Comparison of ENCODE assay signal across 7 cellular contexts in the genomic region with DNA sequence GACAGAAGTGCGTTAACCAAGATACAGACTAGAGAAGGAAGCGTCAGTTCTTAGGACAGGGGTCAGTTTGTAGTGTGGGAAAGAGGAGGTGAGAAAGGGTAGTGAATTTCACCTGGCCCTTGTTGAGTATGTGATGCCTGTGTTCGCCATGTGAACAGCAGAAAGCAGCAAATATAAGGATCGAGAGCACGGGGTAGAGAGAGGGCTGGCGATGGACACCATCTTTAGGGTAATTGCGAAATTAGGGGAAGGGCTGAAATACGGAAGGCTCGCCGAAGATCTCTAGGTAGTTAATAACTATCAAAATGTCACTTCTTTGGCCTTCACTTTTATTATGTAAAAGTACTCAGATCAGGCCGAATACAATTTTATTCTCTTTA. TPM values are rescaled to one million over a fixed set of nuclear protein-coding genes. Genes with fewer than 3 reads are reported as not detected.
DNase-seq lines count a peak whose midpoint lies in the region; ATAC-seq and TF ChIP-seq lines count a peak whose summit lies in the region.

No MANE protein-coding gene starts in this region.

- intact Hi-C loops in activated B cell treated with CpG ODN at 0.5 μM for 24 hours (cut with micrococcal nuclease) = loop anchor here (1.0 kb wide), 3 partner anchors 44 to 413 kb away; partner anchors contain the start of gene CEP41
- intact Hi-C loops in right cardiac atrium (cut with DNase I) = no loop called here
- intact Hi-C loops in sciatic nerve (cut with DNase I) = loop anchor here (10.0 kb wide), 1 partner anchor 211 kb away; no protein-coding TSS in a partner anchor

- peak overlapping the region; percentile 87 for H3K4me3 Mint-ChIP-seq in activated B cell treated with CpG ODN at 0.5 μM for 24 hours

- CTCF ChIA-PET in activated B cell treated with CpG ODN at 0.5 μM for 24 hours (lab: Charles Lee) = no interaction called here

- H3K27me3 Mint-ChIP-seq in activated B cell treated with CpG ODN at 0.5 μM for 24 hours = peaks cover 30% of the 10 kb centered on the region

- 77% methylated on average over 11 of the region's 11 CpGs for WGBS in right cardiac atrium
- 81% methylated on average over 11 of the region's 11 CpGs for WGBS in smooth muscle cell (ENCODE audit: low lambda C conversion rate)

- H3F3A ChIP-seq in smooth muscle cell (ENCODE audit: low read depth) = peaks cover 21% of the 10 kb centered on the region

- H2AFZ ChIP-seq in smooth muscle cell (ENCODE audit: low read depth) = no peak overlapping the region

- POLR2A ChIA-PET in activated B cell treated with CpG ODN at 0.5 μM for 24 hours (lab: Charles Lee) = no interaction called here

- in situ Hi-C loops in HAP-1 (cut with MboI; ENCODE audit: low sequenced_read_pairs) = no loop called here

- DNase-seq in activated B cell treated with CpG ODN at 0.5 μM for 24 hours = no peak
- no peak for DNase-seq in right cardiac atrium
- DNase-seq in smooth muscle cell (lab: John Stamatoyannopoulos, UW; ENCODE audit: unreplicated experiment) = no peak
- DNase-seq in HAP-1 (ENCODE audit: low spot score in 2 of 2) = no peak
- DNase-seq in sciatic nerve (ENCODE audit: low spot score) = no peak
- no peak for DNase-seq in Kasumi-1 (lab: John Stamatoyannopoulos, UW)

- H3K4me1 Mint-ChIP-seq in activated B cell treated with CpG ODN at 0.5 μM for 24 hours = peaks cover 18% of the 10 kb centered on the region

- H3K27me3 ChIP-seq in HUES48 (ENCODE audit: control insufficient read depth, insufficient read depth, low read length) = peaks cover 8% of the 10 kb centered on the region; the same call in 1 of the 2 replicates
- no peaks in the 10 kb centered on the region for H3K27me3 ChIP-seq in right cardiac atrium (ENCODE audit: control insufficient read depth, insufficient read depth)
- no peaks in the 10 kb centered on the region for H3K27me3 ChIP-seq in smooth muscle cell (ENCODE audit: low read depth)
- H3K27me3 ChIP-seq in HAP-1 (ENCODE audit: low read depth) = no peaks in the 10 kb centered on the region

- no peaks in the 10 kb centered on the region for H3K79me2 ChIP-seq in smooth muscle cell (ENCODE audit: low read depth)

- TF ChIP-seq CTCF in activated B cell treated with CpG ODN at 0.5 μM for 24 hours (IDR thresholded peaks at IDR 0.05) = no peak
- TF ChIP-seq CTCF in smooth muscle cell (IDR thresholded peaks at IDR 0.05; ENCODE audit: borderline replicate concordance, insufficient read depth, poor library complexity, severe bottlenecking) = no peak

- H3K9me3 ChIP-seq in HUES48 (ENCODE audit: control insufficient read depth, insufficient read depth, low read length) (no peaks in the 10 kb centered on the region), right cardiac atrium (ENCODE audit: control insufficient read depth, low read length) (no peaks in the 10 kb centered on the region), smooth muscle cell (replicated peaks; ENCODE audit: low read depth) (no peaks in the 10 kb centered on the region), HAP-1 (no peaks in the 10 kb centered on the region)

- peak overlapping the region; percentile 84 for H3K4me3 ChIP-seq in HUES48 (ENCODE audit: low read depth, low read length)
- peak overlapping the region; percentile 30 for H3K4me3 ChIP-seq in right cardiac atrium (ENCODE audit: low read length)
- peak overlapping the region; percentile 40 for H3K4me3 ChIP-seq in smooth muscle cell
- H3K4me3 ChIP-seq in HAP-1 = no peak overlapping the region

- H3K36me3 ChIP-seq in HUES48 (ENCODE audit: control insufficient read depth, insufficient read depth, low read length) = no peaks in the 10 kb centered on the region
- no peaks in the 10 kb centered on the region for H3K36me3 ChIP-seq in smooth muscle cell (ENCODE audit: low read depth)
- no peaks in the 10 kb centered on the region for H3K36me3 ChIP-seq in HAP-1 (replicated peaks)

- ATAC-seq in activated B cell treated with CpG ODN at 0.5 μM for 24 hours (ENCODE audit: low read depth) = no peak
- no peak for ATAC-seq in right cardiac atrium
- ATAC-seq in sciatic nerve = no peak

- no peaks in the 10 kb centered on the region for H4K20me1 ChIP-seq in smooth muscle cell (ENCODE audit: low read depth)

- no peak overlapping the region for H3K27ac ChIP-seq in HUES48 (ENCODE audit: low read depth, low read length)
- no peak overlapping the region for H3K27ac ChIP-seq in right cardiac atrium (ENCODE audit: low read length)
- no peak overlapping the region for H3K27ac ChIP-seq in smooth muscle cell (ENCODE audit: low read depth)

- H3K4me1 ChIP-seq in HUES48 (ENCODE audit: control insufficient read depth, insufficient read depth, low read length) (peaks cover 6% of the 10 kb centered on the region; the same call in 1 of the 2 replicates), right cardiac atrium (ENCODE audit: control insufficient read depth, insufficient read depth, low read length) (peaks cover 3% of the 10 kb centered on the region), smooth muscle cell (ENCODE audit: low read depth) (peaks cover 16% of the 10 kb centered on the region), HAP-1 (no peaks in the 10 kb centered on the region)

- H3K9me3 Mint-ChIP-seq in activated B cell treated with CpG ODN at 0.5 μM for 24 hours = no peaks in the 10 kb centered on the region

- H3K9ac ChIP-seq in HUES48 (ENCODE audit: low read depth, low read length) (no peak overlapping the region), smooth muscle cell (ENCODE audit: low read depth) (no peak overlapping the region)

- no peak overlapping the region for H3K27ac Mint-ChIP-seq in activated B cell treated with CpG ODN at 0.5 μM for 24 hours

- no peaks in the 10 kb centered on the region for H3K36me3 Mint-ChIP-seq in activated B cell treated with CpG ODN at 0.5 μM for 24 hours (ENCODE audit: low read depth)

- peak overlapping the region; percentile 77 for H3K4me2 ChIP-seq in smooth muscle cell

RNA-seq across cellular contexts. Expression of gene MEST, which starts 6.2 kb away (rescaled TPM):
- total RNA-seq in activated B cell treated with CpG ODN at 0.5 μM for 24 hours (7.4 and 8.1 TPM in 2 replicates), right cardiac atrium (10 to 100 TPM; 16.2 to 29.7 (median 20.3) TPM), smooth muscle cell (1,229 and 1,648 TPM in 2 replicates), sciatic nerve (72.0 TPM)
- polyA plus RNA-seq in right cardiac atrium (8.2 TPM), smooth muscle cell (1,158 and 1,655 TPM in 2 replicates)

RNA-seq across cellular contexts. Expression of gene CEP41, which starts 44.9 kb away (rescaled TPM):
- total RNA-seq in activated B cell treated with CpG ODN at 0.5 μM for 24 hours (5.1 and 6.6 TPM in 2 replicates), right cardiac atrium (1 to 10 TPM; 5.6 to 7.5 (median 6.3) TPM), smooth muscle cell (18.3 and 23.0 TPM in 2 replicates), sciatic nerve (11.0 TPM)
- polyA plus RNA-seq in right cardiac atrium (3.0 TPM), smooth muscle cell (27.1 and 35.1 TPM in 2 replicates)

Comparison
In these comparisons a context has a peak if more than half of its experiments do, and no peak if none do; other contexts are left out.
1. RNA of gene MEST, which starts 6.2 kb away (total RNA-seq): 1,229 to 1,648 TPM in smooth muscle cell; 72.0 TPM in sciatic nerve (single experiment), 16.2 to 29.7 TPM in right cardiac atrium and 7.4 to 8.1 TPM in activated B cell treated with CpG ODN at 0.5 μM for 24 hours; every median in the first group is over 10 times any median in the second.
2. intact Hi-C loops: an anchor here in activated B cell treated with CpG ODN at 0.5 μM for 24 hours (1.0 kb wide) and sciatic nerve (10.0 kb wide); none called in right cardiac atrium.